1 cellular context compared by ENCODE assay signal in the genomic region with DNA sequence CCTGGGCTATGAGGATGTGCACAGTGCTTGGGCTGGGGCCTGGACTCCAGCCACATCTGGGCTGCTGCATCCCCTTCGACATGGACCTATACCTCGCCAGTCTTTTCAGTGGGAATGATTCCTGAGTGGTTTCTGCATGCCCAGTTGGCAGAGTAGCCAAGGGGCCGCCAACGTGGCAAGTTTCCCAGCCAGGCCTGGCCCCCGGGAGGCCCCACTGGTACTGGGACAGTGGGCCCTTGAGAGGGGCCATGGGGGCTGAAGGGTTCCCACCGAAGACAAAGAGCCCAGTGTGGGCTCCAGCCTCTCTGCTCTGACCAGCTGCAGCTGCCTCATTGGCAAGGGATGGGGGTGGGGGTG.
TF ChIP-seq lines count a peak whose summit lies in the region.

No MANE protein-coding gene starts in this region.

TF ChIP-seq in H1, 55 proteins besides CTCF, POLR2A, EP300 and RAD21:
- TF ChIP-seq SIX5 (IDR thresholded peaks at IDR 0.05; ENCODE audit: low read depth, low read length) = no peak
- TF ChIP-seq CHD1 (IDR thresholded peaks at IDR 0.05; ENCODE audit: low read depth, low read length) = no peak
- TF ChIP-seq EGR1 (IDR thresholded peaks at IDR 0.05; ENCODE audit: borderline replicate concordance, low read depth, low read length) = no peak
- no peak for TF ChIP-seq E2F6 (IDR thresholded peaks at IDR 0.05)
- TF ChIP-seq, protein P1, sequence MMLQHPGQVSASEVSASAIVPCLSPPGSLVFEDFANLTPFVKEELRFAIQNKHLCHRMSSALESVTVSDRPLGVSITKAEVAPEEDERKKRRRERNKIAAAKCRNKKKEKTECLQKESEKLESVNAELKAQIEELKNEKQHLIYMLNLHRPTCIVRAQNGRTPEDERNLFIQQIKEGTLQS (IDR thresholded peaks at IDR 0.05; ENCODE audit: insufficient read depth, low read depth, low read length) = no peak
- no peak for TF ChIP-seq SP2 (IDR thresholded peaks at IDR 0.05; ENCODE audit: low read length)
- TF ChIP-seq KDM5A (IDR thresholded peaks at IDR 0.05; ENCODE audit: low read length) = no peak
- no peak for TF ChIP-seq CREB1 (IDR thresholded peaks at IDR 0.05)
- TF ChIP-seq KDM4A (IDR thresholded peaks at IDR 0.05; ENCODE audit: low read depth, low read length, severe bottlenecking) = no peak
- no peak for TF ChIP-seq RFX5 (IDR thresholded peaks at IDR 0.05; ENCODE audit: borderline replicate concordance, low read depth, low read length)
- TF ChIP-seq TAF7 (optimal IDR thresholded peaks at IDR 0.05; ENCODE audit: borderline replicate concordance, low read depth, low read length) = no peak
- no peak for TF ChIP-seq BCL11A (IDR thresholded peaks at IDR 0.05; ENCODE audit: low read depth in 2 of 2, low read length in 2 of 2)
- no peak for TF ChIP-seq HDAC2 (IDR thresholded peaks at IDR 0.05; ENCODE audit: borderline replicate concordance in 1 of 2, low read depth in 2 of 2, low read length in 2 of 2)
